ENCODE assay signal across 35 cellular contexts in genomic region chr5:87752362-87752761, GRCh38.
DNase-seq lines count a peak whose midpoint lies in the region; ATAC-seq and TF ChIP-seq lines count a peak whose summit lies in the region.
"Had no signal": no experiment of that assay in that cellular context is flagged by ENCODE, and none has a peak within 500 bp of the region (broad histone marks: within the 10 kb centered on the region; RNA-seq: fewer than 3 reads in every experiment).

No MANE protein-coding gene starts in this region.

- DNase-seq in AG10803 (ENCODE audit: low read depth), result peak; percentile 11
- no peak for DNase-seq in RWPE2 (ENCODE audit: low spot score)
- peak; percentile 55 for DNase-seq in epithelial cell of esophagus (ENCODE audit: low read depth)
- DNase-seq in myocyte (ENCODE audit: low read depth), result peak; percentile 1
- no peak for DNase-seq in progenitor cell of endocrine pancreas (ENCODE audit: low spot score, unreplicated experiment)
- DNase-seq: activated CD4-positive, alpha-beta T cell treated with anti-CD3 and anti-CD28 coated beads, Interleukin-2, amount 10 ng/mL, durations not matched to agents 7 days and 5 days; activated gamma-delta T cell; activated naive CD8-positive, alpha-beta T cell treated with anti-CD3 and anti-CD28 coated beads for 36 hours; activated T-cell treated with anti-CD3 and anti-CD28 coated beads, Interleukin-2, amount 50 U/mL, for 4 hours; AML-193; Calu3; CD4-positive, CD25-positive, alpha-beta regulatory T cell; DMS79 treated with DMSO at 0.1 percent for 48 hours; esophagus squamous epithelium; GF-D8; Kasumi-1; left cardiac atrium; MV-4-11; NCI-H1436; NCI-H2081 treated with DMSO at 0.1 percent for 48 hours; NCI-H345; pancreas; Peyer's patch; right cardiac atrium; SHP77 treated with DMSO at 0.1 percent for 48 hours; stimulated activated CD4-positive, alpha-beta T cell treated with anti-CD3 and anti-CD28 coated beads, Interleukin-12 subunit alpha, Interleukin-12 subunit beta, amount 100 ng/mL, for 4 hours; stimulated activated CD4-positive, alpha-beta T cell treated with anti-CD3 and anti-CD28 coated beads, Interleukin-4, amount 100 ng/mL, for 1 hour had no signal

- H3K36me3 ChIP-seq in RWPE2 (ENCODE audit: low read depth), result no peaks in the 10 kb centered on the region
- H3K36me3 ChIP-seq: ascending aorta, esophagus squamous epithelium, pancreas, Peyer's patch had no signal

- H3K9me3 ChIP-seq in RWPE2 (ENCODE audit: severe bottlenecking), result no peaks in the 10 kb centered on the region
- H3K9me3 ChIP-seq: ascending aorta, esophagus squamous epithelium, pancreas, Peyer's patch had no signal

- no peak overlapping the region for H3K27ac Mint-ChIP-seq in progenitor cell of endocrine pancreas
- H3K27ac Mint-ChIP-seq: activated CD4-positive, alpha-beta T cell treated with anti-CD3 and anti-CD28 coated beads, Interleukin-2, amount 10 ng/mL, durations not matched to agents 7 days and 5 days; activated naive CD8-positive, alpha-beta T cell treated with anti-CD3 and anti-CD28 coated beads for 36 hours; CD4-positive, CD25-positive, alpha-beta regulatory T cell; dendritic cell treated with granulocyte-macrophage colony-stimulating factor and Interleukin-4, amounts not matched to agents 40 ng/mL and 50 ng/mL, for 4 days had no signal

- H3K4me3 Mint-ChIP-seq in progenitor cell of endocrine pancreas (ENCODE audit: low read depth), result no peak overlapping the region
- H3K4me3 Mint-ChIP-seq: activated CD4-positive, alpha-beta T cell treated with anti-CD3 and anti-CD28 coated beads, Interleukin-2, amount 10 ng/mL, durations not matched to agents 7 days and 5 days; activated naive CD8-positive, alpha-beta T cell treated with anti-CD3 and anti-CD28 coated beads for 36 hours; activated T-cell treated with anti-CD3 and anti-CD28 coated beads, Interleukin-2, amount 50 U/mL, for 4 hours; CD4-positive, CD25-positive, alpha-beta regulatory T cell; central memory CD8-positive, alpha-beta T cell; dendritic cell treated with granulocyte-macrophage colony-stimulating factor and Interleukin-4, amounts not matched to agents 40 ng/mL and 50 ng/mL, for 4 days; GM23338; neural crest cell had no signal

- TF ChIP-seq CTCF in AG10803 (conservative IDR thresholded peaks at IDR 0.05; ENCODE audit: low read length), result no peak
- TF ChIP-seq CTCF in RWPE2 (IDR thresholded peaks at IDR 0.05; ENCODE audit: poor library complexity, severe bottlenecking), result no peak
- TF ChIP-seq CTCF in epithelial cell of esophagus (IDR thresholded peaks at IDR 0.05; ENCODE audit: insufficient read depth, low read depth, low read length, missing control alignments), result no peak
- TF ChIP-seq CTCF in progenitor cell of endocrine pancreas (IDR thresholded peaks at IDR 0.05; ENCODE audit: unreplicated experiment), result no peak

- no peaks in the 10 kb centered on the region for H3K9me3 Mint-ChIP-seq in progenitor cell of endocrine pancreas (ENCODE audit: low read depth)
- H3K9me3 Mint-ChIP-seq: activated CD4-positive, alpha-beta T cell treated with anti-CD3 and anti-CD28 coated beads, Interleukin-2, amount 10 ng/mL, durations not matched to agents 7 days and 5 days; activated naive CD8-positive, alpha-beta T cell treated with anti-CD3 and anti-CD28 coated beads for 36 hours; activated T-cell treated with anti-CD3 and anti-CD28 coated beads, Interleukin-2, amount 50 U/mL, for 4 hours; CD4-positive, CD25-positive, alpha-beta regulatory T cell; central memory CD8-positive, alpha-beta T cell; dendritic cell treated with granulocyte-macrophage colony-stimulating factor and Interleukin-4, amounts not matched to agents 40 ng/mL and 50 ng/mL, for 4 days; GM23338; neural crest cell had no signal

- H3K27ac ChIP-seq in RWPE2 (ENCODE audit: poor library complexity, severe bottlenecking), result no peak overlapping the region
- H3K27ac ChIP-seq: ascending aorta, esophagus squamous epithelium, pancreas, Peyer's patch had no signal

- peaks cover 2% of the 10 kb centered on the region for H3K4me1 ChIP-seq in RWPE2 (ENCODE audit: insufficient read depth, poor library complexity, severe bottlenecking)
- H3K4me1 ChIP-seq: ascending aorta, esophagus squamous epithelium, pancreas, Peyer's patch had no signal

- H3K4me3 ChIP-seq in AG10803 (ENCODE audit: low read length), result no peak overlapping the region
- H3K4me3 ChIP-seq in RWPE2 (ENCODE audit: severe bottlenecking), result no peak overlapping the region
- no peak overlapping the region for H3K4me3 ChIP-seq in epithelial cell of esophagus (ENCODE audit: low read length)
- H3K4me3 ChIP-seq: ascending aorta, esophagus squamous epithelium, GM23338, pancreas, Peyer's patch had no signal

- no peaks in the 10 kb centered on the region for H3K36me3 Mint-ChIP-seq in progenitor cell of endocrine pancreas (ENCODE audit: insufficient read depth)
- H3K36me3 Mint-ChIP-seq: activated naive CD8-positive, alpha-beta T cell treated with anti-CD3 and anti-CD28 coated beads for 36 hours; CD4-positive, CD25-positive, alpha-beta regulatory T cell had no signal

- H3K4me1 Mint-ChIP-seq in progenitor cell of endocrine pancreas (ENCODE audit: low read depth), result no peaks in the 10 kb centered on the region
- H3K4me1 Mint-ChIP-seq: activated CD4-positive, alpha-beta T cell treated with anti-CD3 and anti-CD28 coated beads, Interleukin-2, amount 10 ng/mL, durations not matched to agents 7 days and 5 days; activated naive CD8-positive, alpha-beta T cell treated with anti-CD3 and anti-CD28 coated beads for 36 hours; CD4-positive, CD25-positive, alpha-beta regulatory T cell; central memory CD8-positive, alpha-beta T cell had no signal

- H3K27me3 Mint-ChIP-seq in progenitor cell of endocrine pancreas, result peaks cover 15% of the 10 kb centered on the region
- H3K27me3 Mint-ChIP-seq: CD4-positive, CD25-positive, alpha-beta regulatory T cell; dendritic cell treated with granulocyte-macrophage colony-stimulating factor and Interleukin-4, amounts not matched to agents 40 ng/mL and 50 ng/mL, for 4 days had no signal

- peaks cover 6% of the 10 kb centered on the region for H3K27me3 ChIP-seq in RWPE2 (ENCODE audit: insufficient read depth, poor library complexity, severe bottlenecking)
- H3K27me3 ChIP-seq: ascending aorta had no signal

- ATAC-seq in RWPE2 (ENCODE audit: low read depth), result peak; percentile 76
- no peak for ATAC-seq in GM21529 (IDR thresholded peaks at IDR 0.05; ENCODE audit: unreplicated experiment)
- no peak for ATAC-seq in GM19397 (IDR thresholded peaks at IDR 0.05; ENCODE audit: unreplicated experiment)
- ATAC-seq in GM19023 (IDR thresholded peaks at IDR 0.05; ENCODE audit: unreplicated experiment), result no peak
- ATAC-seq: activated T-cell treated with anti-CD3 and anti-CD28 coated beads, Interleukin-2, amount 50 U/mL, for 4 hours; GM23338; left cardiac atrium; pancreas; right cardiac atrium had no signal

Comparison
In these comparisons a context has a peak if more than half of its experiments do, and no peak if none do; other contexts are left out.
1. DNase-seq: peak in AG10803 (single experiment), epithelial cell of esophagus (single experiment) and myocyte (single experiment); none in RWPE2 (single experiment) and progenitor cell of endocrine pancreas (single experiment).